ENCODE assay signal across 8 cellular contexts in genomic region chr3:36993326-36994283, GRCh38. TPM values are rescaled to one million over a fixed set of nuclear protein-coding genes. Genes with fewer than 3 reads are reported as not detected.
DNase-seq lines count a peak whose midpoint lies in the region; ATAC-seq lines count a peak whose summit lies in the region.

Gene MLH1, plus strand, starts transcription at chr3:36993518. Its CDS starts 30 bp downstream, at chr3:36993548.

- H3K27ac ChIP-seq in effector memory CD4-positive, alpha-beta T cell (ENCODE audit: insufficient read depth, low read length, poor library complexity, severe bottlenecking) = peak within 1 kb of the TSS; percentile 96

- H3K4me3 ChIP-seq in effector memory CD4-positive, alpha-beta T cell (ENCODE audit: insufficient read depth, low read depth, low read length, poor library complexity, severe bottlenecking) = peak within 1 kb of the TSS; percentile 61

- H3K36me3 ChIP-seq in effector memory CD4-positive, alpha-beta T cell (ENCODE audit: control insufficient read depth, insufficient read depth, low read length) = peaks cover 15% of the 10 kb centered on the region

- no peak within 1 kb of the TSS for H3K4me3 Mint-ChIP-seq in activated CD4-positive, alpha-beta T cell treated with anti-CD3 and anti-CD28 coated beads, Interleukin-2, amount 10 ng/mL, durations not matched to agents 24 days and 14 days
- H3K4me3 Mint-ChIP-seq in memory B cell = no peak within 1 kb of the TSS

- H3K4me1 ChIP-seq in effector memory CD4-positive, alpha-beta T cell (ENCODE audit: control insufficient read depth, insufficient read depth, low read length, poor library complexity, severe bottlenecking) = peaks cover 33% of the 10 kb centered on the region

- no peaks in the 10 kb centered on the region for H3K27me3 ChIP-seq in effector memory CD4-positive, alpha-beta T cell (replicated peaks; ENCODE audit: control insufficient read depth, insufficient read depth, low read length, poor library complexity, severe bottlenecking)

- no peaks in the 10 kb centered on the region for H3K9me3 ChIP-seq in effector memory CD4-positive, alpha-beta T cell (ENCODE audit: control insufficient read depth, low read length)

- ATAC-seq in HG03460 (IDR thresholded peaks at IDR 0.05; ENCODE audit: unreplicated experiment) (peak; percentile 89), memory B cell (ENCODE audit: low read depth) (peak; percentile 79)

- H3K4me1 Mint-ChIP-seq in activated CD4-positive, alpha-beta T cell treated with anti-CD3 and anti-CD28 coated beads, Interleukin-2, amount 10 ng/mL, durations not matched to agents 24 days and 14 days = peaks cover 38% of the 10 kb centered on the region
- peaks cover 18% of the 10 kb centered on the region for H3K4me1 Mint-ChIP-seq in memory B cell

- peaks cover 43% of the 10 kb centered on the region for H3K36me3 Mint-ChIP-seq in activated CD4-positive, alpha-beta T cell treated with anti-CD3 and anti-CD28 coated beads, Interleukin-2, amount 10 ng/mL, durations not matched to agents 24 days and 14 days (ENCODE audit: low read depth)
- peaks cover 20% of the 10 kb centered on the region for H3K36me3 Mint-ChIP-seq in memory B cell

- no peak within 1 kb of the TSS for H3K27ac Mint-ChIP-seq in activated CD4-positive, alpha-beta T cell treated with anti-CD3 and anti-CD28 coated beads, Interleukin-2, amount 10 ng/mL, durations not matched to agents 24 days and 14 days
- H3K27ac Mint-ChIP-seq in memory B cell = no peak within 1 kb of the TSS

- H3K9me3 Mint-ChIP-seq in activated CD4-positive, alpha-beta T cell treated with anti-CD3 and anti-CD28 coated beads, Interleukin-2, amount 10 ng/mL, durations not matched to agents 24 days and 14 days = peaks cover 3% of the 10 kb centered on the region
- H3K9me3 Mint-ChIP-seq in memory B cell = no peaks in the 10 kb centered on the region

- in situ Hi-C loops in ACHN (cut with HindIII; ENCODE audit: low pct_ligation_motif_present, low pct_unique_long_range_greater_than_20kb, low sequenced_read_pairs) = no loop called here

- no peaks in the 10 kb centered on the region for H3K27me3 Mint-ChIP-seq in activated CD4-positive, alpha-beta T cell treated with anti-CD3 and anti-CD28 coated beads, Interleukin-2, amount 10 ng/mL, durations not matched to agents 24 days and 14 days
- H3K27me3 Mint-ChIP-seq in memory B cell = no peaks in the 10 kb centered on the region

- DNase-seq in ACHN = peak; percentile 100
- DNase-seq in GM19240 (ENCODE audit: insufficient read length, low spot score) = peak; percentile 60
- peak; percentile 100 for DNase-seq in activated CD4-positive, alpha-beta T cell treated with anti-CD3 and anti-CD28 coated beads, Interleukin-2, amount 10 ng/mL, durations not matched to agents 24 days and 14 days
- DNase-seq in effector memory CD4-positive, alpha-beta T cell = peak; percentile 97 to 99 (median 99)
- peak; percentile 89 to 92 for DNase-seq in memory B cell (ENCODE audit: low spot score in 2 of 2)
- DNase-seq in stimulated activated CD8-positive, alpha-beta memory T cell treated with anti-CD3 and anti-CD28 coated beads, Interleukin-15, amount 100 ng/mL, for 1 hour (ENCODE audit: low read depth) = peak; percentile 98
- DNase-seq in NOMO-1 treated with dmso at 0.1 percent for 144 hours (lab: John Stamatoyannopoulos, UW; ENCODE audit: unreplicated experiment) = no peak

- intact Hi-C loops in activated CD4-positive, alpha-beta T cell treated with anti-CD3 and anti-CD28 coated beads, Interleukin-2, amount 10 ng/mL, durations not matched to agents 24 days and 14 days (cut with micrococcal nuclease) = loop anchor here (1.0 to 2.0 kb wide), 3 partner anchors 81 to 1143 kb away; partner anchors contain the start of gene ACAA1

RNA-seq across cellular contexts. Expression of gene MLH1, which starts in this region (rescaled TPM):
- 69.5 and 71.0 TPM in 2 replicates for total RNA-seq in activated CD4-positive, alpha-beta T cell treated with anti-CD3 and anti-CD28 coated beads, Interleukin-2, amount 10 ng/mL, durations not matched to agents 24 days and 14 days
